19 cellular contexts compared by ENCODE assay signal in the genomic region with DNA sequence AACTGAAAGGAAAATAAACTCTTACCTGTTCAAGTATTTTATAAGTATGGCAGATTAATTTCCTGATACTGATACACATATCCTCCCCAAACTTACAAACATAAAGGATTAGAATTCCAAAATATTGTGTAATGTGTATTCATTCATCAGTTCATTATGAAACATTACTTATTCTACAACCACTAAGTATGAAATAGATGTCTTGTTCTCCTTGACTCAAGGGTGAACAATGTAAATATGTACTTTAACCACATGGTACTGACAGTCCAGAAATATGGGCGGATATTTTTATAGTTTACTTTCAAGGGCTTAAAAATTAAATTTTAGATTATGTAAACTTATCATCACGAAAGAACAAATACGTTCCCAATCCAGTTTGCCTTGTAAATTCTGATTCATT.
"Had no signal": no experiment of that assay in that cellular context is flagged by ENCODE, and none has a peak within 500 bp of the region (broad histone marks: within the 10 kb centered on the region; RNA-seq: fewer than 3 reads in every experiment).

No MANE protein-coding gene starts in this region.

- H3K9me3 ChIP-seq: testis had no signal

- H3K27ac ChIP-seq: heart left ventricle, neural progenitor cell, spleen, testis had no signal

- FAIRE-seq: endometrium, kidney had no signal

- DNase-seq: activated CD4-positive, alpha-beta T cell treated with anti-CD3 and anti-CD28 coated beads for 4 hours; activated CD4-positive, alpha-beta T cell treated with anti-CD3 and anti-CD28 coated beads, Interleukin-2, amount 50 U/mL, for 48 hours; activated CD4-positive, CD25-positive, alpha-beta regulatory T cell; activated CD8-positive, alpha-beta memory T cell treated with anti-CD3 and anti-CD28 coated beads, Interleukin-2, amount 50 U/mL, for 48 hours; activated naive CD4-positive, alpha-beta T cell; activated T-cell treated with anti-CD3 and anti-CD28 coated beads, Interleukin-2, amount 50 U/mL, for 4 hours; amygdala; effector CD4-positive, alpha-beta T cell; heart left ventricle; kidney; naive thymus-derived CD8-positive, alpha-beta T cell; spleen; stimulated activated CD4-positive, alpha-beta T cell treated with anti-CD3 and anti-CD28 coated beads, Interleukin-4, amount 100 ng/mL, for 1 hour; stimulated activated naive CD4-positive, alpha-beta T cell; SW 1271; T-helper 17 cell; testis had no signal

- H3K36me3 ChIP-seq: heart left ventricle, neural progenitor cell, spleen had no signal

- ATAC-seq: activated T-cell treated with anti-CD3 and anti-CD28 coated beads, Interleukin-2, amount 50 U/mL, for 4 hours; heart left ventricle; naive thymus-derived CD8-positive, alpha-beta T cell; T-helper 17 cell had no signal

- H3K4me1 ChIP-seq: heart left ventricle, neural progenitor cell, spleen, testis had no signal

- H3K27me3 ChIP-seq: heart left ventricle, neural progenitor cell, spleen, testis had no signal

- H3K9ac ChIP-seq: neural progenitor cell had no signal

- H3K4me3 ChIP-seq: heart left ventricle, neural progenitor cell, spleen, testis had no signal
